In genomic region chr2:169010180-169010579, GRCh38 we compare ENCODE assay signal across 25 cellular contexts. TPM values are rescaled to one million over a fixed set of nuclear protein-coding genes. Genes with fewer than 3 reads are reported as not detected.
"Had no signal": no experiment of that assay in that cellular context is flagged by ENCODE, and none has a peak within 500 bp of the region (broad histone marks: within the 10 kb centered on the region; RNA-seq: fewer than 3 reads in every experiment).

No MANE protein-coding gene starts in this region.

- H3K27ac ChIP-seq: adrenal gland, breast epithelium, left ventricle myocardium inferior, neural progenitor cell, tibial nerve, WERI-Rb-1 had no signal

- H3K4me3 ChIP-seq: adrenal gland, breast epithelium, left ventricle myocardium inferior, neural progenitor cell, tibial nerve had no signal

- DNase-seq: activated CD4-positive, alpha-beta T cell treated with anti-CD3 and anti-CD28 coated beads for 36 hours; activated CD4-positive, alpha-beta T cell treated with anti-CD3 and anti-CD28 coated beads, Interleukin-2, amount 50 U/mL, for 48 hours; activated gamma-delta T cell; adrenal gland; cerebellar nuclear complex; effector CD8-positive, alpha-beta T cell; foreskin fibroblast; hippocampal formation; kidney; left ventricle myocardium inferior; naive B cell; stimulated activated CD4-positive, alpha-beta T cell treated with anti-CD3 and anti-CD28 coated beads, Interleukin-12 subunit alpha, Interleukin-12 subunit beta, amount 100 ng/mL, for 4 hours; stimulated activated CD4-positive, alpha-beta T cell treated with anti-CD3 and anti-CD28 coated beads, Interleukin-2, amount 100 ng/mL, for 24 hours; T-cell; T-helper 9 cell; WERI-Rb-1 had no signal

- H3K36me3 ChIP-seq: adrenal gland, breast epithelium, left ventricle myocardium inferior, neural progenitor cell, tibial nerve, WERI-Rb-1 had no signal

- H3K27ac Mint-ChIP-seq: activated CD4-positive, alpha-beta T cell treated with anti-CD3 and anti-CD28 coated beads for 36 hours; activated naive CD4-positive, alpha-beta T cell treated with anti-CD3 and anti-CD28 coated beads, Interleukin-2, amount 50 U/mL, for 72 hours; dendritic cell treated with granulocyte-macrophage colony-stimulating factor and Interleukin-4, amounts not matched to agents 40 ng/mL and 50 ng/mL, for 4 days; naive B cell; neural progenitor cell; progenitor cell of endocrine pancreas; stimulated activated naive CD8-positive, alpha-beta T cell treated with anti-CD3 and anti-CD28 coated beads, Interleukin-15, Interleukin-2, amounts not matched to agents 100 ng/mL and 50 ng/mL, for 24 hours; T-cell had no signal

- H3K4me1 ChIP-seq: adrenal gland, breast epithelium, neural progenitor cell, tibial nerve had no signal

- H2AFZ ChIP-seq: neural progenitor cell had no signal

- H3K4me2 ChIP-seq: neural progenitor cell had no signal

- H3K4me1 Mint-ChIP-seq: neural progenitor cell had no signal

- ATAC-seq: activated CD4-positive, alpha-beta T cell treated with anti-CD3 and anti-CD28 coated beads for 36 hours; activated naive CD4-positive, alpha-beta T cell treated with anti-CD3 and anti-CD28 coated beads, Interleukin-2, amount 50 U/mL, for 72 hours; T-cell had no signal

- H3K36me3 Mint-ChIP-seq: activated naive CD4-positive, alpha-beta T cell treated with anti-CD3 and anti-CD28 coated beads, Interleukin-2, amount 50 U/mL, for 72 hours; naive B cell; neural progenitor cell; T-cell had no signal

- H3K4me3 Mint-ChIP-seq: activated CD4-positive, alpha-beta T cell treated with anti-CD3 and anti-CD28 coated beads for 36 hours; dendritic cell treated with granulocyte-macrophage colony-stimulating factor and Interleukin-4, amounts not matched to agents 40 ng/mL and 50 ng/mL, for 4 days; naive B cell; neural progenitor cell; stimulated activated naive CD8-positive, alpha-beta T cell treated with anti-CD3 and anti-CD28 coated beads, Interleukin-15, Interleukin-2, amounts not matched to agents 100 ng/mL and 50 ng/mL, for 24 hours; T-cell had no signal

- H3K9me3 Mint-ChIP-seq: neural progenitor cell, T-cell had no signal

- H3K9me3 ChIP-seq: adrenal gland, breast epithelium had no signal

- H3K27me3 ChIP-seq: adrenal gland, breast epithelium, neural progenitor cell, tibial nerve had no signal

- H3K27me3 Mint-ChIP-seq: activated CD4-positive, alpha-beta T cell treated with anti-CD3 and anti-CD28 coated beads for 36 hours had no signal

- H3K9ac ChIP-seq: neural progenitor cell had no signal

RNA-seq across cellular contexts. Expression of gene ABCB11, which starts 20.9 kb away (rescaled TPM):
- total RNA-seq: activated CD4-positive, alpha-beta T cell treated with anti-CD3 and anti-CD28 coated beads for 36 hours; activated naive CD4-positive, alpha-beta T cell treated with anti-CD3 and anti-CD28 coated beads, Interleukin-2, amount 50 U/mL, for 72 hours; osteoblast had no signal

RNA-seq across cellular contexts. Expression of gene DHRS9, which starts 59.2 kb away (rescaled TPM):
- total RNA-seq: astrocyte, osteoblast, progenitor cell of endocrine pancreas, T-cell had no signal
